ENCODE assay signal across 11 cellular contexts in the genomic region with DNA sequence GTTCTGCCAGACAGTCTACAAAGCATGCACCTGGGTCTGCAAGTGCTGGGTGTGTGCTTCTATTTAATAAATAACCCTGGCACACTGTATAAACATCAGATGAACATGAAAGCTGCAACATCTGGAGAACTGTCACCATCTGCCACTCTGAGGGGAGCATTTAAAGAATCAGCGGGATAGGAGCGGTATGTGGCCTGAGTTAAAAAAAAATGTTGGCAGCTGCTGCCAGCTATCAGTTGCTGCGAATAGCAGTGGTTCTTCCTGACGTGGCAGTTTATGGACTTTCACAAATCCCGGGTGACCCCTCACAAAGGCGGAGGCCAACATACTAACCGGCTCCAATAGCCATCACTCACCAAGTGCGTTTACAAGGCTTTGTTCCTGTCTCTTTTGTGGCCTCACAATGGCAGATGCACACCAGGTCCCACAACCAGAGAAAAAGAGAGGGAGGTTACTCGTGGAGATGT.
DNase-seq lines count a peak whose midpoint lies in the region; ATAC-seq, FAIRE-seq and TF ChIP-seq lines count a peak whose summit lies in the region.
"Had no signal": no experiment of that assay in that cellular context is flagged by ENCODE, and none has a peak within 500 bp of the region (broad histone marks: within the 10 kb centered on the region; RNA-seq: fewer than 3 reads in every experiment).

No MANE protein-coding gene starts in this region.

- H3K4me1 ChIP-seq in astrocyte (ENCODE audit: insufficient read depth, low read length), result no peaks in the 10 kb centered on the region

- no peaks in the 10 kb centered on the region for H3K9me3 ChIP-seq in astrocyte (ENCODE audit: insufficient read depth, low read depth, low read length)

- no peaks in the 10 kb centered on the region for H3K4me1 Mint-ChIP-seq in astrocyte (ENCODE audit: low read depth, unreplicated experiment)
- no peaks in the 10 kb centered on the region for H3K4me1 Mint-ChIP-seq in stimulated activated effector memory CD8-positive, alpha-beta T cell treated with anti-CD3 and anti-CD28 coated beads, Interleukin-12 subunit alpha, Interleukin-12 subunit beta, amount 100 ng/mL, for 72 hours
- peaks cover 0 to 8% of the 10 kb centered on the region in 2 donors for H3K4me1 Mint-ChIP-seq in natural killer cell treated with Interleukin-12 subunit alpha and Interleukin-12 subunit beta and Interleukin-15 and Interleukin-18, amount 100 ng/mL, for 72 hours (ENCODE audit: low read depth in 2 of 2)
- H3K4me1 Mint-ChIP-seq: B cell had no signal

- no peak for FAIRE-seq in astrocyte (lab: Jason Lieb, UNC)

- peak overlapping the region; percentile 37 for H2AFZ ChIP-seq in astrocyte (ENCODE audit: low read depth, low read length)

- H3K27ac ChIP-seq in astrocyte (ENCODE audit: low read depth, low read length), result no peak overlapping the region
- H3K27ac ChIP-seq: HL-60 had no signal

- H3K9ac ChIP-seq in astrocyte (ENCODE audit: low read length), result no peak overlapping the region

- no peaks in the 10 kb centered on the region for H3K36me3 ChIP-seq in astrocyte (ENCODE audit: insufficient read depth, low read length)

- H3K27ac Mint-ChIP-seq in astrocyte (ENCODE audit: unreplicated experiment), result no peak overlapping the region
- H3K27ac Mint-ChIP-seq in stimulated activated effector memory CD8-positive, alpha-beta T cell treated with anti-CD3 and anti-CD28 coated beads, Interleukin-12 subunit alpha, Interleukin-12 subunit beta, amount 100 ng/mL, for 72 hours, result no peak overlapping the region
- H3K27ac Mint-ChIP-seq in natural killer cell treated with Interleukin-12 subunit alpha and Interleukin-12 subunit beta and Interleukin-15 and Interleukin-18, amount 100 ng/mL, for 72 hours, result no peak overlapping the region
- H3K27ac Mint-ChIP-seq: B cell had no signal

- no peak overlapping the region for H3K4me3 Mint-ChIP-seq in astrocyte (ENCODE audit: unreplicated experiment)
- H3K4me3 Mint-ChIP-seq in stimulated activated effector memory CD8-positive, alpha-beta T cell treated with anti-CD3 and anti-CD28 coated beads, Interleukin-12 subunit alpha, Interleukin-12 subunit beta, amount 100 ng/mL, for 72 hours, result no peak overlapping the region
- no peak overlapping the region for H3K4me3 Mint-ChIP-seq in natural killer cell treated with Interleukin-12 subunit alpha and Interleukin-12 subunit beta and Interleukin-15 and Interleukin-18, amount 100 ng/mL, for 72 hours
- H3K4me3 Mint-ChIP-seq: B cell had no signal

- H3K4me3 ChIP-seq in astrocyte (ENCODE audit: insufficient read depth, low read depth, low read length), result no peak overlapping the region

- no peaks in the 10 kb centered on the region for H3K79me2 ChIP-seq in astrocyte (ENCODE audit: insufficient read depth, low read length)

- no peak for TF ChIP-seq CTCF in astrocyte (IDR thresholded peaks at IDR 0.05; ENCODE audit: insufficient read depth, low read depth, low read length)

- no peak overlapping the region for H3K4me2 ChIP-seq in astrocyte (ENCODE audit: low read length)

- ATAC-seq in stimulated activated effector memory CD8-positive, alpha-beta T cell treated with anti-CD3 and anti-CD28 coated beads, Interleukin-12 subunit alpha, Interleukin-12 subunit beta, amount 100 ng/mL, for 72 hours, result no peak
- no peak for ATAC-seq in natural killer cell treated with Interleukin-12 subunit alpha and Interleukin-12 subunit beta and Interleukin-15 and Interleukin-18, amount 100 ng/mL, for 72 hours
- no peak for ATAC-seq in GM21717 (IDR thresholded peaks at IDR 0.05; ENCODE audit: unreplicated experiment)

- no peaks in the 10 kb centered on the region for H4K20me1 ChIP-seq in astrocyte (ENCODE audit: insufficient read depth, low read length)

- H3K27me3 Mint-ChIP-seq in astrocyte (ENCODE audit: low read depth, unreplicated experiment), result no peaks in the 10 kb centered on the region
- H3K27me3 Mint-ChIP-seq in natural killer cell treated with Interleukin-12 subunit alpha and Interleukin-12 subunit beta and Interleukin-15 and Interleukin-18, amount 100 ng/mL, for 72 hours, result no peaks in the 10 kb centered on the region
- H3K27me3 Mint-ChIP-seq: B cell had no signal

- H3K27me3 ChIP-seq in astrocyte (ENCODE audit: insufficient read depth, low read length), result no peaks in the 10 kb centered on the region

- H3K36me3 Mint-ChIP-seq in astrocyte (ENCODE audit: low read depth, unreplicated experiment), result peaks cover 8% of the 10 kb centered on the region
- no peaks in the 10 kb centered on the region for H3K36me3 Mint-ChIP-seq in stimulated activated effector memory CD8-positive, alpha-beta T cell treated with anti-CD3 and anti-CD28 coated beads, Interleukin-12 subunit alpha, Interleukin-12 subunit beta, amount 100 ng/mL, for 72 hours
- H3K36me3 Mint-ChIP-seq in natural killer cell treated with Interleukin-12 subunit alpha and Interleukin-12 subunit beta and Interleukin-15 and Interleukin-18, amount 100 ng/mL, for 72 hours, result no peaks in the 10 kb centered on the region

- DNase-seq in COLO668 (lab: John Stamatoyannopoulos, UW; ENCODE audit: unreplicated experiment) (peak; percentile 72), NCI-H187 treated with DMSO at 0.1 percent for 48 hours (lab: John Stamatoyannopoulos, UW) (peak; percentile 81), astrocyte (ENCODE audit: low read depth) (peak; percentile 24), myocyte (ENCODE audit: low read depth) (peak; percentile 90), C1 segment of cervical spinal cord (lab: John Stamatoyannopoulos, UW) (no peak)
- no peak for DNase-seq in stimulated activated effector memory CD8-positive, alpha-beta T cell treated with anti-CD3 and anti-CD28 coated beads, Interleukin-12 subunit alpha, Interleukin-12 subunit beta, amount 100 ng/mL, for 72 hours (ENCODE audit: low spot score in 2 of 2)
- DNase-seq in natural killer cell treated with Interleukin-12 subunit alpha and Interleukin-12 subunit beta and Interleukin-15 and Interleukin-18, amount 100 ng/mL, for 72 hours (ENCODE audit: low spot score), result no peak
- DNase-seq: activated effector memory CD4-positive, alpha-beta T cell treated with anti-CD3 and anti-CD28 coated beads, Interleukin-2, amount 50 U/mL, for 16 hours had no signal

- H3K9me3 Mint-ChIP-seq in astrocyte (ENCODE audit: unreplicated experiment), result peaks cover 5% of the 10 kb centered on the region
- no peaks in the 10 kb centered on the region for H3K9me3 Mint-ChIP-seq in stimulated activated effector memory CD8-positive, alpha-beta T cell treated with anti-CD3 and anti-CD28 coated beads, Interleukin-12 subunit alpha, Interleukin-12 subunit beta, amount 100 ng/mL, for 72 hours
- no peaks in the 10 kb centered on the region for H3K9me3 Mint-ChIP-seq in natural killer cell treated with Interleukin-12 subunit alpha and Interleukin-12 subunit beta and Interleukin-15 and Interleukin-18, amount 100 ng/mL, for 72 hours

Comparison
In these comparisons a context has a peak if more than half of its experiments do, and no peak if none do; other contexts are left out.
1. DNase-seq: peak in COLO668 (single experiment), NCI-H187 treated with DMSO at 0.1 percent for 48 hours (single experiment), astrocyte (single experiment) and myocyte (single experiment); none in stimulated activated effector memory CD8-positive, alpha-beta T cell treated with anti-CD3 and anti-CD28 coated beads, Interleukin-12 subunit alpha, Interleukin-12 subunit beta, amount 100 ng/mL, for 72 hours (0 of 2), C1 segment of cervical spinal cord (0 of 14) and natural killer cell treated with Interleukin-12 subunit alpha and Interleukin-12 subunit beta and Interleukin-15 and Interleukin-18, amount 100 ng/mL, for 72 hours (single experiment).